Comparison of ENCODE assay signal across 1 cellular context in the genomic region with DNA sequence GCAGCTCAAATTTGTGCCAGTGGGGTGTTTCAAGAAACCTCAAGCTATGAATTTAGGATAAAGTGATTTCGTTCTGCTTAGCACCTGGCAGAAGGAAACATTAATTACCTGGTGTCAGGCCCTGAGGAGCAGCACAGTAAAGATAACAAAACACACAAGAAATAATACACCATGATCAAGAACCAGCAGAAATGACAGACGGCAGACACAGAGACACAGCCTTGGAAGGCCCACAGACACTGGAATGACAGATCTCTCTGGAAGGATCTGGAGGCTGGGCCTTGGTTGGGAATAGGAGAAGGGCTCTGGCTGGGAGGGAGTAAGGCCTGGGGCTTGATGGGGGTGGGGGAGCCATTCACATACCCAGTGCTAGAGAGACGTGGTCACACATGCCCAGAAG.
A peak's percentile ranks its signal among the peaks of the same experiment; 100 is the strongest.
TF ChIP-seq lines count a peak whose summit lies in the region.

No MANE protein-coding gene starts in this region.

TF ChIP-seq in K562, 482 proteins besides CTCF, POLR2A, EP300 and RAD21:
- peak; percentile 74; the same call in 1 of the 2 replicates for TF ChIP-seq CBX1 (IDR thresholded peaks at IDR 0.05; ENCODE audit: low read depth)
- TF ChIP-seq, protein P1, sequence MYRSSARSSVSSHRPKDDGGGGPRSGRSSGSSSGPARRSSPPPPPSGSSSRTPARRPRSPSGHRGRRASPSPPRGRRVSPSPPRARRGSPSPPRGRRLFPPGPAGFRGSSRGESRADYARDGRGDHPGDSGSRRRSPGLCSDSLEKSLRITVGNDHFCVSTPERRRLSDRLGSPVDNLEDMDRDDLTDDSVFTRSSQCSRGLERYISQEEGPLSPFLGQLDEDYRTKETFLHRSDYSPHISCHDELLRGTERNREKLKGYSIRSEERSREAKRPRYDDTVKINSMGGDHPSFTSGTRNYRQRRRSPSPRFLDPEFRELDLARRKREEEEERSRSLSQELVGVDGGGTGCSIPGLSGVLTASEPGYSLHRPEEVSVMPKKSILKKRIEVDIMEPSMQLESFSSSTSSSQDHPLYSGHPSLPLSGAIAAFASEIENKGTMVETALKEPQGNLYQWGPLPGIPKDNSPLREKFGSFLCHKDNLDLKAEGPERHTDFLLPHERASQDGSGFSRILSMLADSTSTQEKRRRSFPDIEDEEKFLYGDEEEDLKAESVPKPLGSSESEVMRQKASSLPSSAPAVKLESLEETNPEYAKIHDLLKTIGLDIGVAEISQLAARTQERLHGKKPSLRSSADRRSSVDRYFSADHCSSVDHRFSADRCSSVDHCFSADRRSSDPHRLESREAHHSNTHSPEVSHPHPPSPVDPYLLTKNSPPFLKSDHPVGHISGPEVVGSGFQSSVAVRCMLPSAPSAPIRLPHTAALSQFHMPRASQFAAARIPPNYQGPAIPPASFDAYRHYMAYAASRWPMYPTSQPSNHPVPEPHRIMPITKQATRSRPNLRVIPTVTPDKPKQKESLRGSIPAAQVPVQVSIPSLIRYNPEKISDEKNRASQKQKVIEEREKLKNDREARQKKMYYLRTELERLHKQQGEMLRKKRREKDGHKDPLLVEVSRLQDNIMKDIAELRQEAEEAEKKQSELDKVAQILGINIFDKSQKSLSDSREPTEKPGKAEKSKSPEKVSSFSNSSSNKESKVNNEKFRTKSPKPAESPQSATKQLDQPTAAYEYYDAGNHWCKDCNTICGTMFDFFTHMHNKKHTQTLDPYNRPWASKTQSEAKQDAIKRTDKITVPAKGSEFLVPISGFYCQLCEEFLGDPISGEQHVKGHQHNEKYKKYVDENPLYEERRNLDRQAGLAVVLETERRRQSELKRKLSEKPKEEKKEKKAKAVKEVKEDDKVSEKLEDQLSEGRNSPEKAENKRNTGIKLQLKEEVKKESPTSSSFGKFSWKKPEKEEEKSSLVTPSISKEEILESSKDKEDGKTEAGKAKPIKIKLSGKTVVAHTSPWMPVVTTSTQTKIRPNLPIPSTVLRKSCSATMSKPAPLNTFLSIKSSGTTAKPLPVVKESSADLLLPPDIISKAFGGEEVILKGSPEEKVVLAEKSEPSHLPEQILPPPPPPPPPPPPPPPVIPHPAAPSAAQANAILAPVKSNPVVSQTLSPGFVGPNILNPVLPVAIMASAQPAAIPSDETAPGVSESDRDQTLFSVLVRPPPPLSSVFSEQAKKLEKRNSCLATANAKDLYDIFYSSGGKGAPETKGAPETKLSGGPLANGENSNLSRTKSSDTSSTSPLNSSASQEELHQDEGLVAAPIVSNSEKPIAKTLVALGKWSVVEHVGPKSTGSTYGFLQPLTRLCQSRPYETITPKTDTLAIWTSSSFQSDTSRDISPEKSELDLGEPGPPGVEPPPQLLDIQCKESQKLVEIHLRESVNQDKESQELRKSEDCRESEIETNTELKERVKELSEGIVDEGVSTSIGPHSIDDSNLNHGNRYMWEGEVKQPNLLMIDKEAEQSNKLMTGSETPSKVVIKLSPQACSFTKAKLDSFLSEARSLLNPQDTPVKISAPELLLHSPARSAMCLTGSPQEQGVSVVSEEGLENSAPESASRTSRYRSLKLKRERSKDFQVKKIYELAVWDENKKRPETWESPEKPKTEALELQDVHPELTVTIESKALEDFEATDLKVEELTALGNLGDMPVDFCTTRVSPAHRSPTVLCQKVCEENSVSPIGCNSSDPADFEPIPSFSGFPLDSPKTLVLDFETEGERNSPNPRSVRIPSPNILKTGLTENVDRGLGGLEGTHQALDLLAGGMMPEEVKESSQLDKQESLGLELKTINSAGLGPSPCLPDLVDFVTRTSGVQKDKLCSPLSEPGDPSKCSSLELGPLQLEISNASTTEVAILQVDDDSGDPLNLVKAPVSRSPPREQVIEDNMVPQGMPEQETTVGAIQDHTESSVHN (IDR thresholded peaks at IDR 0.05; ENCODE audit: borderline replicate concordance in 1 of 2, low read depth in 1 of 2) = no peak
- TF ChIP-seq ZBTB17 (CRISPR knock-in tag; IDR thresholded peaks at IDR 0.05) = no peak
- TF ChIP-seq, protein P2, sequence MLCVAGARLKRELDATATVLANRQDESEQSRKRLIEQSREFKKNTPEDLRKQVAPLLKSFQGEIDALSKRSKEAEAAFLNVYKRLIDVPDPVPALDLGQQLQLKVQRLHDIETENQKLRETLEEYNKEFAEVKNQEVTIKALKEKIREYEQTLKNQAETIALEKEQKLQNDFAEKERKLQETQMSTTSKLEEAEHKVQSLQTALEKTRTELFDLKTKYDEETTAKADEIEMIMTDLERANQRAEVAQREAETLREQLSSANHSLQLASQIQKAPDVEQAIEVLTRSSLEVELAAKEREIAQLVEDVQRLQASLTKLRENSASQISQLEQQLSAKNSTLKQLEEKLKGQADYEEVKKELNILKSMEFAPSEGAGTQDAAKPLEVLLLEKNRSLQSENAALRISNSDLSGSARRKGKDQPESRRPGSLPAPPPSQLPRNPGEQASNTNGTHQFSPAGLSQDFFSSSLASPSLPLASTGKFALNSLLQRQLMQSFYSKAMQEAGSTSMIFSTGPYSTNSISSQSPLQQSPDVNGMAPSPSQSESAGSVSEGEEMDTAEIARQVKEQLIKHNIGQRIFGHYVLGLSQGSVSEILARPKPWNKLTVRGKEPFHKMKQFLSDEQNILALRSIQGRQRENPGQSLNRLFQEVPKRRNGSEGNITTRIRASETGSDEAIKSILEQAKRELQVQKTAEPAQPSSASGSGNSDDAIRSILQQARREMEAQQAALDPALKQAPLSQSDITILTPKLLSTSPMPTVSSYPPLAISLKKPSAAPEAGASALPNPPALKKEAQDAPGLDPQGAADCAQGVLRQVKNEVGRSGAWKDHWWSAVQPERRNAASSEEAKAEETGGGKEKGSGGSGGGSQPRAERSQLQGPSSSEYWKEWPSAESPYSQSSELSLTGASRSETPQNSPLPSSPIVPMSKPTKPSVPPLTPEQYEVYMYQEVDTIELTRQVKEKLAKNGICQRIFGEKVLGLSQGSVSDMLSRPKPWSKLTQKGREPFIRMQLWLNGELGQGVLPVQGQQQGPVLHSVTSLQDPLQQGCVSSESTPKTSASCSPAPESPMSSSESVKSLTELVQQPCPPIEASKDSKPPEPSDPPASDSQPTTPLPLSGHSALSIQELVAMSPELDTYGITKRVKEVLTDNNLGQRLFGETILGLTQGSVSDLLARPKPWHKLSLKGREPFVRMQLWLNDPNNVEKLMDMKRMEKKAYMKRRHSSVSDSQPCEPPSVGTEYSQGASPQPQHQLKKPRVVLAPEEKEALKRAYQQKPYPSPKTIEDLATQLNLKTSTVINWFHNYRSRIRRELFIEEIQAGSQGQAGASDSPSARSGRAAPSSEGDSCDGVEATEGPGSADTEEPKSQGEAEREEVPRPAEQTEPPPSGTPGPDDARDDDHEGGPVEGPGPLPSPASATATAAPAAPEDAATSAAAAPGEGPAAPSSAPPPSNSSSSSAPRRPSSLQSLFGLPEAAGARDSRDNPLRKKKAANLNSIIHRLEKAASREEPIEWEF (CRISPR knock-in tag; IDR thresholded peaks at IDR 0.05) = no peak
- TF ChIP-seq CBX5 (IDR thresholded peaks at IDR 0.05; ENCODE audit: borderline replicate concordance, low read depth) = peak; percentile 92
- peak; percentile 20 for TF ChIP-seq ZNF280A (IDR thresholded peaks at IDR 0.05; ENCODE audit: low read depth, partially characterized antibody)
- no peak for TF ChIP-seq TEAD4 (IDR thresholded peaks at IDR 0.05; ENCODE audit: low read length)
- TF ChIP-seq TEAD4 (CRISPR knock-in tag; IDR thresholded peaks at IDR 0.05; ENCODE audit: borderline replicate concordance) = no peak
- TF ChIP-seq TRIM28 (IDR thresholded peaks at IDR 0.05) = peak; percentile 95
- TF ChIP-seq SPI1 (IDR thresholded peaks at IDR 0.05; ENCODE audit: borderline replicate concordance, low read depth, low read length) = no peak
- TF ChIP-seq TRIM24 (IDR thresholded peaks at IDR 0.05) = peak in 1 of 2 experiments; percentile 78; a peak in 2 of 4 replicates
- TF ChIP-seq MCM7 (IDR thresholded peaks at IDR 0.05) = no peak
- peak; percentile 100 for TF ChIP-seq ZNF41 (CRISPR knock-in tag; conservative IDR thresholded peaks at IDR 0.05)
- no peak for TF ChIP-seq LCOR (CRISPR knock-in tag; IDR thresholded peaks at IDR 0.05)
- TF ChIP-seq CBX3 (IDR thresholded peaks at IDR 0.05; ENCODE audit: borderline replicate concordance in 1 of 2, low read length in 2 of 2) = peak in 1 of 2 experiments; percentile 95; a peak in 2 of 3 replicates
